8 cellular contexts compared by ENCODE assay signal in the genomic region with DNA sequence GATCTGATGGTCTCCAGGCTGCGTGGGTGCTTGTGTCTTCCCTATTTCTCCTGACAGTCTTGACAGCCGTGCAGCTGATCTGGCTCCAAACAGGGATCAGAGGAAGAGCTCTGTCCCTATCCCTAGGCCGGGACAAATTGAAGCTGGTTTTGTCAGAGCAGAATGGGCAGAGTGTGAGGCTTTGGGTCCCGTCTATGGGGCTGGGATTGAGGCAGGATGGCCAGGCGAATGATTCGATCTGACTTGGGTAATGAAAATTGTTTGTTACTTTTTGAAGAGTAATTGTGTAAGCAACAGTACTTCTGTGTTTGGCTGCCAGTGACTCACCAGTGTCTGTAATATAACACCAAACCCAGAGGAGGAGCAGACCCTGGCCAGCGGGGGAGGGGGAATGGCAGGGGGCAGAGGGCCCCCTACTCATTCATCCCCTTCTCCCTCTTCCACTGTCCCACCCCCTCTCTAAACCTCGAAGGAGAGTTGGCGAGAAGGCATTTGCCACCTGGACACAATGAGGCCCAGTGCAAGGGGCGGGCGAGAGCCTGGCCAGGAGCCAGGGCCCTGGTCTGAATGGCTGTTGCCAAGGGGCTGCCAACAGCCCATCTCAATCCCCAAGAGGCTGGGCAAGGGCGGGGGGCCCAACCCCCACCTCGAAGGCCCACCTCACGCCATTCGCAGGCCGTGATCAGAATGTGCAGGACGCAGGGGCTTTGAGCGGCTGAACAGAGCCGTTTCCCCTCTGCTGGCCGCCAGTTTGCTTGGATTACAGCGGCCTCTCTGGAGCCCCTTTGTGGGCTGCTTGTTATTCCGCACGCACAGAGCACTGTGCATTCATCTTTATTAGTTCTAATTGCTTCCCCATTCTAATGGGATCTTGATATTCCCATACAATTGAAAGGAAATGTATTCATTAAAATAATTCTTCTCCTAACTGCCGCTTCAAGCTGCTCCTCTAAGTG. TPM values are rescaled to one million over a fixed set of nuclear protein-coding genes. Genes with fewer than 3 reads are reported as not detected.
DNase-seq lines count a peak whose midpoint lies in the region; ATAC-seq and TF ChIP-seq lines count a peak whose summit lies in the region.

No MANE protein-coding gene starts in this region.

- no TSS peak for BruUV-seq in PC-9 (replicated peaks; lab: Mats Ljungman, UMichigan)

- no peaks in the 10 kb centered on the region for H3K79me1 ChIP-seq in H9 (ENCODE audit: insufficient read depth, low read depth, low read length, poor library complexity, severe bottlenecking)

- no peak overlapping the region for H4K5ac ChIP-seq in H9 (ENCODE audit: insufficient read length, low read depth, low read length)

- H2AK5ac ChIP-seq in H9 (ENCODE audit: insufficient read length, low read length), result no peak overlapping the region

- intact Hi-C loops in PC-9 (cut with micrococcal nuclease; ENCODE audit: unreplicated experiment), result no loop called here
- intact Hi-C loops in head of caudate nucleus (cut with DNase I), result loop anchor here (10.0 kb wide), 1 partner anchor 58 kb away; no protein-coding TSS in a partner anchor
- intact Hi-C loops in sigmoid colon (cut with DNase I), result no loop called here

- no peak for ATAC-seq in GM18502 (IDR thresholded peaks at IDR 0.05; ENCODE audit: poor library complexity, unreplicated experiment)

- no peaks in the 10 kb centered on the region for H3K9me2 ChIP-seq in PC-9 (ENCODE audit: insufficient read depth)

- peaks cover 11% of the 10 kb centered on the region for H3F3A ChIP-seq in PC-9 (ENCODE audit: insufficient read depth, low read depth)

- H3K9me3 ChIP-seq in H9 (ENCODE audit: control insufficient read depth, low read depth, low read length) (no peaks in the 10 kb centered on the region), PC-9 (ENCODE audit: insufficient read depth, low read depth) (no peaks in the 10 kb centered on the region), sigmoid colon (no peaks in the 10 kb centered on the region)

- H3K23ac ChIP-seq in H9 (ENCODE audit: insufficient read length, low read depth, low read length), result no peak overlapping the region

- H3K18ac ChIP-seq in H9 (ENCODE audit: insufficient read length, low read depth, low read length), result no peak overlapping the region

- H3K4me1 ChIP-seq in H9 (ENCODE audit: insufficient read depth, low read length) (peaks cover 6% of the 10 kb centered on the region; the same call in 1 of the 2 replicates), PC-9 (replicated peaks; ENCODE audit: insufficient read depth) (peaks cover 13% of the 10 kb centered on the region), sigmoid colon (peaks cover 0 to 30% (median 18%) of the 10 kb centered on the region in 4 donors)

- peak overlapping the region in 1 of 2 experiments; percentile 12; a peak in 2 of 5 replicates for H3K4me3 Mint-ChIP-seq in H9

- H3K56ac ChIP-seq in H9 (ENCODE audit: insufficient read length, low read depth, low read length), result no peak overlapping the region

- no peak overlapping the region for H2BK5ac ChIP-seq in H9 (ENCODE audit: insufficient read length, low read length)

- no peak overlapping the region for H3K9ac ChIP-seq in H9 (ENCODE audit: extremely low read depth, insufficient read length, low read length)

- H4K20me1 ChIP-seq in H9 (ENCODE audit: control insufficient read depth, insufficient read depth, insufficient read length) (no peaks in the 10 kb centered on the region), PC-9 (ENCODE audit: insufficient read depth) (no peaks in the 10 kb centered on the region)

- H3K79me2 ChIP-seq in H9 (ENCODE audit: insufficient read depth, low read length) (no peaks in the 10 kb centered on the region; the same call in 1 of the 2 replicates), PC-9 (ENCODE audit: low read depth) (no peaks in the 10 kb centered on the region)

- TF ChIP-seq CTCF in H9 (conservative IDR thresholded peaks at IDR 0.05), result peak; percentile 27; the same call in 2 of the 3 replicates
- TF ChIP-seq CTCF in PC-9 (conservative IDR thresholded peaks at IDR 0.05), result no peak
- no peak for TF ChIP-seq CTCF in sigmoid colon (IDR thresholded peaks at IDR 0.05)
- no peak for TF ChIP-seq CTCF in GM10248 (IDR thresholded peaks at IDR 0.05; ENCODE audit: control extremely low read depth, extremely low read depth, low read depth, missing control alignments)

- H3K36me3 ChIP-seq in PC-9 (ENCODE audit: low read depth) (no peaks in the 10 kb centered on the region), sigmoid colon (no peaks in the 10 kb centered on the region)

- no peak overlapping the region for H3K4ac ChIP-seq in H9 (ENCODE audit: low read depth, low read length)

- H3K27ac Mint-ChIP-seq in H9, result peak overlapping the region in 1 of 3 experiments; percentile 81; a peak in 3 of 7 replicates

- CTCF ChIA-PET in PC-9 (lab: Charles Lee), result no interaction called here
- CTCF ChIA-PET in GM10248 (lab: Yijun Ruan, JAX), result interaction anchor here (0.7 to 1.0 kb wide), 3 partner anchors 9 to 44 kb away, joined by 3 read pairs; no protein-coding TSS in a partner anchor

- no peak overlapping the region for H2BK20ac ChIP-seq in H9 (ENCODE audit: low read depth, low read length, poor library complexity, severe bottlenecking)

- H3K4me2 ChIP-seq in H9 (ENCODE audit: insufficient read depth, insufficient read length, low read length) (no peak overlapping the region), PC-9 (peak overlapping the region; percentile 64)

- H2AFZ ChIP-seq in H9 (ENCODE audit: low read length), result no peak overlapping the region
- peak overlapping the region; percentile 52; the same call in 1 of the 2 replicates for H2AFZ ChIP-seq in PC-9

- H2BK120ac ChIP-seq in H9 (ENCODE audit: low read depth, low read length, poor library complexity, severe bottlenecking), result no peak overlapping the region

- no peak for TF ChIP-seq EP300 in sigmoid colon (IDR thresholded peaks at IDR 0.05)

- H3K9me3 Mint-ChIP-seq in H9, result no peaks in the 10 kb centered on the region

- H3K4me3 ChIP-seq in PC-9 (no peak overlapping the region), sigmoid colon (no peak overlapping the region)

- TF ChIP-seq POLR2A in sigmoid colon (IDR thresholded peaks at IDR 0.05), result no peak

- H3K27me3 ChIP-seq in H9 (ENCODE audit: insufficient read depth, low read length) (no peaks in the 10 kb centered on the region), PC-9 (ENCODE audit: insufficient read depth, low read depth) (no peaks in the 10 kb centered on the region), sigmoid colon (no peaks in the 10 kb centered on the region)

- WGBS in H9 (ENCODE audit: extremely low coverage, insufficient read length, low lambda C conversion rate), result no CpG with 5 or more reads among the region's 24 CpGs
- 75 to 77% methylated on average over 24 of the region's 24 CpGs for WGBS in sigmoid colon, 2 donors

- DNase-seq in H9 (peak; percentile 60), PC-9 (peak; percentile 31 to 65), head of caudate nucleus (peak in 36 of 42 donors; percentile 16 to 74 (median 38)), sigmoid colon (no peak), GM10248 (ENCODE audit: extremely low spot score) (no peak), inferior parietal cortex (ENCODE audit: extremely low spot score) (no peak)
- no peak for DNase-seq in activated T-cell treated with anti-CD3 and anti-CD28 coated beads, Interleukin-2, amount 50 U/mL, for 48 hours

- no peak overlapping the region for H2BK15ac ChIP-seq in H9 (ENCODE audit: low read depth, low read length)

- no peak overlapping the region for H2BK12ac ChIP-seq in H9 (ENCODE audit: insufficient read length, low read depth, low read length)

- POLR2A ChIA-PET in PC-9 (lab: Charles Lee; ENCODE audit: unreplicated experiment), result no interaction called here
- POLR2A ChIA-PET in GM10248 (lab: Yijun Ruan, JAX), result no interaction called here

- no peaks in the 10 kb centered on the region for H3K36me3 Mint-ChIP-seq in H9 (ENCODE audit: insufficient read depth in 1 of 3, low read depth in 3 of 3)

- peak overlapping the region; percentile 38; the same call in 1 of the 2 replicates for H3K14ac ChIP-seq in H9 (ENCODE audit: insufficient read depth, low read length)

- H3T11ph ChIP-seq in H9 (ENCODE audit: low read length), result no peak overlapping the region

- no peak overlapping the region for H4K8ac ChIP-seq in H9 (replicated peaks; ENCODE audit: insufficient read length, low read depth, low read length)

- H3K27ac ChIP-seq in H9 (ENCODE audit: insufficient read length, low read depth, low read length) (no peak overlapping the region), PC-9 (no peak overlapping the region), sigmoid colon (peak overlapping the region; percentile 61 to 68 (median 64))

- H4K91ac ChIP-seq in H9 (ENCODE audit: insufficient read length, low read depth, low read length), result no peak overlapping the region

- H3K27me3 Mint-ChIP-seq in H9 (ENCODE audit: low read depth), result no peaks in the 10 kb centered on the region; the same call in 1 of the 2 replicates

- peaks cover 6% of the 10 kb centered on the region for H3K23me2 ChIP-seq in H9 (ENCODE audit: insufficient read length, low read depth, low read length, poor library complexity, severe bottlenecking)

- H3K4me1 Mint-ChIP-seq in H9, result peaks cover 32 to 40% of the 10 kb centered on the region in 2 experiments

RNA-seq across cellular contexts. Expression of gene MAGEF1, which starts 5.1 kb away (rescaled TPM):
- total RNA-seq in H9 (2021) (31.9 and 34.8 TPM in 2 replicates), PC-9 (2021) (97.2 and 106 TPM in 2 replicates), sigmoid colon (10 to 100 TPM; 31.0 to 34.1 (median 33.5) TPM)
- polyA plus RNA-seq in sigmoid colon, result 10 to 100 TPM; 29.4 to 43.6 (median 30.6) TPM

Comparison
In these comparisons a context has a peak if more than half of its experiments do, and no peak if none do; other contexts are left out.
1. DNase-seq: peak in H9 (single experiment), PC-9 (2 of 2) and head of caudate nucleus (36 of 42); none in sigmoid colon (single experiment), GM10248 (single experiment), activated T-cell treated with anti-CD3 and anti-CD28 coated beads, Interleukin-2, amount 50 U/mL, for 48 hours (0 of 2) and inferior parietal cortex (single experiment).
2. H3K27ac ChIP-seq: peak in sigmoid colon (4 of 4); none in H9 (single experiment) and PC-9 (single experiment).